In genomic region chr7:122299624-122299934, GRCh38 we compare ENCODE assay signal across 1 cellular context.
TF ChIP-seq lines count a peak whose summit lies in the region.

No MANE protein-coding gene starts in this region.

TF ChIP-seq in WTC11, 78 proteins besides CTCF, POLR2A, EP300 and RAD21:
- TF ChIP-seq ATF6 (CRISPR knock-in tag; IDR thresholded peaks at IDR 0.05), result no peak
- no peak for TF ChIP-seq E2F5 (CRISPR knock-in tag; IDR thresholded peaks at IDR 0.05)
- no peak for TF ChIP-seq ZNF396 (CRISPR knock-in tag; IDR thresholded peaks at IDR 0.05; ENCODE audit: borderline replicate concordance)
- no peak for TF ChIP-seq GTF2I (CRISPR knock-in tag; conservative IDR thresholded peaks at IDR 0.05)
- TF ChIP-seq TP53 (CRISPR knock-in tag; IDR thresholded peaks at IDR 0.05), result no peak
- no peak for TF ChIP-seq SMAD4 (CRISPR knock-in tag; IDR thresholded peaks at IDR 0.05)
- no peak for TF ChIP-seq AR (CRISPR knock-in tag; IDR thresholded peaks at IDR 0.05)
- no peak for TF ChIP-seq ZBTB21 (CRISPR knock-in tag; IDR thresholded peaks at IDR 0.05; ENCODE audit: borderline replicate concordance)
- TF ChIP-seq ETV6 (CRISPR knock-in tag; IDR thresholded peaks at IDR 0.05), result no peak
- no peak for TF ChIP-seq STAT6 (CRISPR knock-in tag; conservative IDR thresholded peaks at IDR 0.05; ENCODE audit: low read depth)
- TF ChIP-seq ZNF219 (CRISPR knock-in tag; IDR thresholded peaks at IDR 0.05; ENCODE audit: borderline replicate concordance), result no peak
- no peak for TF ChIP-seq GRHL2 (CRISPR knock-in tag; IDR thresholded peaks at IDR 0.05; ENCODE audit: insufficient replicate concordance, severe bottlenecking)
- TF ChIP-seq ZNF671 (CRISPR knock-in tag; IDR thresholded peaks at IDR 0.05), result no peak
- no peak for TF ChIP-seq ZSCAN18 (CRISPR knock-in tag; IDR thresholded peaks at IDR 0.05)
- TF ChIP-seq ZNF532 (CRISPR knock-in tag; IDR thresholded peaks at IDR 0.05; ENCODE audit: borderline replicate concordance), result no peak
- TF ChIP-seq JUN (CRISPR knock-in tag; IDR thresholded peaks at IDR 0.05), result no peak
- TF ChIP-seq JAZF1 (CRISPR knock-in tag; IDR thresholded peaks at IDR 0.05), result no peak
- TF ChIP-seq SP1 (CRISPR knock-in tag; conservative IDR thresholded peaks at IDR 0.05), result no peak
- no peak for TF ChIP-seq ZMAT4 (CRISPR knock-in tag; IDR thresholded peaks at IDR 0.05)
- TF ChIP-seq ZNF512 (CRISPR knock-in tag; IDR thresholded peaks at IDR 0.05; ENCODE audit: borderline replicate concordance), result no peak
